In the genomic region with DNA sequence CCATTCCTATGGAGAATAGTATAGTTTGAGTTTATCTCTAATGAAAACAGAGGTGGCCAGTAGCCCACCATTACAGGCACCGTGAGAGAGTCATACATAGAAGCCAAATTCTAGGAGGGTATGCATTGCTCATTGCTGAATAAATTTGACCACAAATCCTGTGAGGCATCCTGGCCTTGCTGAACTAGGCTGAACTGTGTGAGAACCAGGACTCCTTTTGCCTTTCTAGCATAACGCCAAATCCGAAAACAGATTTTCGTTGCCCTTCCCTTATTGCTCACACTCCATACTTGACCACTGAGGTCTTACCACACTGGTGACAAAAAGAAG, we compare ENCODE assay signal across 1 cellular context.
TF ChIP-seq lines count a peak whose summit lies in the region.

No MANE protein-coding gene starts in this region.

TF ChIP-seq in HepG2, 621 proteins besides CTCF, POLR2A, EP300 and RAD21 (continued from another document):
- TF ChIP-seq ZSCAN5A (CRISPR knock-in tag; IDR thresholded peaks at IDR 0.05; ENCODE audit: borderline replicate concordance), result 0 out of 2 replicates have a peak, but pooled peaks have one; percentile 1
- TF ChIP-seq ZNF362 (CRISPR knock-in tag; IDR thresholded peaks at IDR 0.05; ENCODE audit: borderline replicate concordance), result no peak
- no peak for TF ChIP-seq ZNF776 (CRISPR knock-in tag; IDR thresholded peaks at IDR 0.05)
- TF ChIP-seq SAP130 (CRISPR knock-in tag; IDR thresholded peaks at IDR 0.05; ENCODE audit: low read depth), result no peak
- TF ChIP-seq SATB2 (CRISPR knock-in tag; IDR thresholded peaks at IDR 0.05), result 0 out of 2 replicates have a peak, but pooled peaks have one; percentile 59
- no peak for TF ChIP-seq PHF20 (CRISPR knock-in tag; IDR thresholded peaks at IDR 0.05)
- TF ChIP-seq REST (IDR thresholded peaks at IDR 0.05; ENCODE audit: borderline replicate concordance in 1 of 2, low read depth in 1 of 2, low read length in 2 of 2), result no peak
- TF ChIP-seq ZNF549 (CRISPR knock-in tag; IDR thresholded peaks at IDR 0.05), result no peak
- no peak for TF ChIP-seq E2F5 (CRISPR knock-in tag; conservative IDR thresholded peaks at IDR 0.05)
- no peak for TF ChIP-seq FOXA3 (CRISPR knock-in tag; IDR thresholded peaks at IDR 0.05)
- no peak for TF ChIP-seq TEF (CRISPR knock-in tag; IDR thresholded peaks at IDR 0.05)
- TF ChIP-seq DNMT3B (CRISPR knock-in tag; conservative IDR thresholded peaks at IDR 0.05), result no peak
- TF ChIP-seq, protein P1, sequence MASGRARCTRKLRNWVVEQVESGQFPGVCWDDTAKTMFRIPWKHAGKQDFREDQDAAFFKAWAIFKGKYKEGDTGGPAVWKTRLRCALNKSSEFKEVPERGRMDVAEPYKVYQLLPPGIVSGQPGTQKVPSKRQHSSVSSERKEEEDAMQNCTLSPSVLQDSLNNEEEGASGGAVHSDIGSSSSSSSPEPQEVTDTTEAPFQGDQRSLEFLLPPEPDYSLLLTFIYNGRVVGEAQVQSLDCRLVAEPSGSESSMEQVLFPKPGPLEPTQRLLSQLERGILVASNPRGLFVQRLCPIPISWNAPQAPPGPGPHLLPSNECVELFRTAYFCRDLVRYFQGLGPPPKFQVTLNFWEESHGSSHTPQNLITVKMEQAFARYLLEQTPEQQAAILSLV (CRISPR knock-in tag; IDR thresholded peaks at IDR 0.05; ENCODE audit: borderline replicate concordance), result no peak
- no peak for TF ChIP-seq ZNF878 (CRISPR knock-in tag; IDR thresholded peaks at IDR 0.05)
- no peak for TF ChIP-seq ZNF326 (CRISPR knock-in tag; IDR thresholded peaks at IDR 0.05; ENCODE audit: borderline replicate concordance)
